ENCODE assay signal across 22 cellular contexts in the genomic region with DNA sequence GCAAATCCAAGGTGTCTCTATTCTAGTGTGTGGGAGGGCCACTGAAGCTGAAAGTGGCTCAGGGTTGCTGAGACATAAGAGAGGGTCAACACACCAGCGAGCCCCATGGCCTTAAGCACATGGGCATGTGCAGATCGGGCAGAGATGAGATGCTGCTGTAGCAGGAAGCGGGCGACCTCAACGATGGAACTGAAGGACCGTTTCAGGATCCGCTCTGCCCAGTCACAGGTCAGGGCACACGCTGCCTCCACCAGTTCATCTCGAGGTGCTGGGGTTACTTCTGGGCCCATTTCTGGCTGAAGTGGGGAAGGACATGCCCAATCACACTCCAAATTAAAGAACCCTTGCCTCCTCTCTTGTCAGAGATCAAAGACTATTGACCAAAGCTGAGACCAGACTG. TPM values are rescaled to one million over a fixed set of nuclear protein-coding genes. Genes with fewer than 3 reads are reported as not detected.
DNase-seq lines count a peak whose midpoint lies in the region; ATAC-seq and TF ChIP-seq lines count a peak whose summit lies in the region.
"Had no signal": no experiment of that assay in that cellular context is flagged by ENCODE, and none has a peak within 500 bp of the region (broad histone marks: within the 10 kb centered on the region; RNA-seq: fewer than 3 reads in every experiment).

No MANE protein-coding gene starts in this region.

- DNase-seq in activated T-cell treated with anti-CD3 and anti-CD28 coated beads, Interleukin-2, amount 50 U/mL, for 24 hours = no peak
- DNase-seq in activated T-cell treated with anti-CD3 and anti-CD28 coated beads for 4 hours (no peak), endothelial cell (ENCODE audit: low spot score) (no peak), kidney glomerular epithelial cell (lab: John Stamatoyannopoulos, UW) (no peak), NCI-H1105 treated with DMSO at 0.1 percent for 48 hours (lab: John Stamatoyannopoulos, UW) (no peak), Ammon's horn (ENCODE audit: low spot score) (no peak)
- DNase-seq in activated CD4-positive, alpha-beta memory T cell treated with anti-CD3 and anti-CD28 coated beads for 36 hours = no peak
- DNase-seq: activated T-cell treated with anti-CD3 and anti-CD28 coated beads, Interleukin-2, amount 50 U/mL, for 4 hours; brain microvascular endothelial cell; colonic mucosa; endodermal cell; GDM1; IMR-90; kidney; NCI-H1417 treated with DMSO at 0.1 percent for 48 hours; PC-9; right lobe of liver; SHP77 treated with DMSO at 0.1 percent for 48 hours; upper lobe of left lung had no signal

- intact Hi-C loops in activated CD4-positive, alpha-beta memory T cell treated with anti-CD3 and anti-CD28 coated beads for 36 hours (cut with micrococcal nuclease) = loop anchor here (10.0 kb wide), 1 partner anchor 421 kb away; a partner anchor contains a TSS

- no peaks in the 10 kb centered on the region for H3K27me3 Mint-ChIP-seq in activated T-cell treated with anti-CD3 and anti-CD28 coated beads, Interleukin-2, amount 50 U/mL, for 24 hours
- no peaks in the 10 kb centered on the region for H3K27me3 Mint-ChIP-seq in activated CD4-positive, alpha-beta memory T cell treated with anti-CD3 and anti-CD28 coated beads for 36 hours
- H3K27me3 Mint-ChIP-seq in endothelial cell (ENCODE audit: unreplicated experiment) = peaks cover 15% of the 10 kb centered on the region
- no peaks in the 10 kb centered on the region for H3K27me3 Mint-ChIP-seq in stimulated activated memory B cell treated with anti-CD40 and anti-IgM and Interleukin-4, amounts not matched to agents 10 μg/mL and 1 μg/mL and 100 μg/mL, for 72 hours

- H3K4me3 Mint-ChIP-seq in activated T-cell treated with anti-CD3 and anti-CD28 coated beads, Interleukin-2, amount 50 U/mL, for 24 hours = no peak overlapping the region
- no peak overlapping the region for H3K4me3 Mint-ChIP-seq in activated CD4-positive, alpha-beta memory T cell treated with anti-CD3 and anti-CD28 coated beads for 36 hours
- H3K4me3 Mint-ChIP-seq in endothelial cell (ENCODE audit: unreplicated experiment) = peak overlapping the region; percentile 12
- H3K4me3 Mint-ChIP-seq in stimulated activated memory B cell treated with anti-CD40 and anti-IgM and Interleukin-4, amounts not matched to agents 10 μg/mL and 1 μg/mL and 100 μg/mL, for 72 hours = no peak overlapping the region
- H3K4me3 Mint-ChIP-seq: activated T-cell treated with anti-CD3 and anti-CD28 coated beads, Interleukin-2, amount 50 U/mL, for 4 hours; endodermal cell had no signal

- no peak for TF ChIP-seq CTCF in endothelial cell (IDR thresholded peaks at IDR 0.05; ENCODE audit: unreplicated experiment)

- CTCF ChIA-PET in activated CD4-positive, alpha-beta memory T cell treated with anti-CD3 and anti-CD28 coated beads for 36 hours (lab: Charles Lee) = interaction anchor here (0.6 to 6.2 kb wide), 5 partner anchors 10 to 318 kb away, joined by 3 to 88 read pairs (median 6); no protein-coding TSS in a partner anchor

- POLR2A ChIA-PET in activated CD4-positive, alpha-beta memory T cell treated with anti-CD3 and anti-CD28 coated beads for 36 hours (lab: Charles Lee) = interaction anchor here (1.8 kb wide), 1 partner anchor 32 kb away, joined by 5 read pairs; no protein-coding TSS in a partner anchor

- peak overlapping the region; percentile 81 for H3K27ac Mint-ChIP-seq in activated T-cell treated with anti-CD3 and anti-CD28 coated beads, Interleukin-2, amount 50 U/mL, for 24 hours
- peak overlapping the region; percentile 55 for H3K27ac Mint-ChIP-seq in activated CD4-positive, alpha-beta memory T cell treated with anti-CD3 and anti-CD28 coated beads for 36 hours
- H3K27ac Mint-ChIP-seq in endothelial cell (ENCODE audit: unreplicated experiment) = no peak overlapping the region
- H3K27ac Mint-ChIP-seq in stimulated activated memory B cell treated with anti-CD40 and anti-IgM and Interleukin-4, amounts not matched to agents 10 μg/mL and 1 μg/mL and 100 μg/mL, for 72 hours = peak overlapping the region; percentile 99

- H3K9me3 Mint-ChIP-seq in activated T-cell treated with anti-CD3 and anti-CD28 coated beads, Interleukin-2, amount 50 U/mL, for 24 hours = no peaks in the 10 kb centered on the region
- H3K9me3 Mint-ChIP-seq in activated CD4-positive, alpha-beta memory T cell treated with anti-CD3 and anti-CD28 coated beads for 36 hours = no peaks in the 10 kb centered on the region
- H3K9me3 Mint-ChIP-seq in endothelial cell (ENCODE audit: unreplicated experiment) = no peaks in the 10 kb centered on the region
- H3K9me3 Mint-ChIP-seq in stimulated activated memory B cell treated with anti-CD40 and anti-IgM and Interleukin-4, amounts not matched to agents 10 μg/mL and 1 μg/mL and 100 μg/mL, for 72 hours = no peaks in the 10 kb centered on the region
- H3K9me3 Mint-ChIP-seq: activated T-cell treated with anti-CD3 and anti-CD28 coated beads, Interleukin-2, amount 50 U/mL, for 4 hours; endodermal cell had no signal

- no peak for ATAC-seq in stimulated activated memory B cell treated with anti-CD40 and anti-IgM and Interleukin-4, amounts not matched to agents 10 μg/mL and 1 μg/mL and 100 μg/mL, for 72 hours
- ATAC-seq: activated T-cell treated with anti-CD3 and anti-CD28 coated beads, Interleukin-2, amount 50 U/mL, for 4 hours; gastroesophageal sphincter; HCT116; right lobe of liver had no signal

- peaks cover 44% of the 10 kb centered on the region for H3K4me1 Mint-ChIP-seq in activated T-cell treated with anti-CD3 and anti-CD28 coated beads, Interleukin-2, amount 50 U/mL, for 24 hours (ENCODE audit: low read depth)
- peaks cover 40% of the 10 kb centered on the region for H3K4me1 Mint-ChIP-seq in activated CD4-positive, alpha-beta memory T cell treated with anti-CD3 and anti-CD28 coated beads for 36 hours (ENCODE audit: low read depth)
- peaks cover 44% of the 10 kb centered on the region for H3K4me1 Mint-ChIP-seq in endothelial cell (ENCODE audit: unreplicated experiment)
- H3K4me1 Mint-ChIP-seq in stimulated activated memory B cell treated with anti-CD40 and anti-IgM and Interleukin-4, amounts not matched to agents 10 μg/mL and 1 μg/mL and 100 μg/mL, for 72 hours = peaks cover 71% of the 10 kb centered on the region

- peaks cover 48% of the 10 kb centered on the region for H3K36me3 Mint-ChIP-seq in activated T-cell treated with anti-CD3 and anti-CD28 coated beads, Interleukin-2, amount 50 U/mL, for 24 hours (ENCODE audit: low read depth)
- H3K36me3 Mint-ChIP-seq in activated CD4-positive, alpha-beta memory T cell treated with anti-CD3 and anti-CD28 coated beads for 36 hours = peaks cover 12% of the 10 kb centered on the region
- peaks cover 33% of the 10 kb centered on the region for H3K36me3 Mint-ChIP-seq in endothelial cell (ENCODE audit: low read depth, unreplicated experiment)
- peaks cover 45% of the 10 kb centered on the region for H3K36me3 Mint-ChIP-seq in stimulated activated memory B cell treated with anti-CD40 and anti-IgM and Interleukin-4, amounts not matched to agents 10 μg/mL and 1 μg/mL and 100 μg/mL, for 72 hours

RNA-seq across cellular contexts. Expression of a gene that starts 3.5 kb away (rescaled TPM):
- 10 to 100 TPM; 64.7 to 68.7 TPM for total RNA-seq in activated CD4-positive, alpha-beta memory T cell treated with anti-CD3 and anti-CD28 coated beads for 36 hours
- 51.6 TPM for total RNA-seq in endothelial cell (ENCODE audit: unreplicated experiment)

RNA-seq across cellular contexts. Expression of a gene that starts 16.4 kb away (rescaled TPM):
- 10 to 100 TPM; 54.7 to 62.9 TPM for total RNA-seq in activated CD4-positive, alpha-beta memory T cell treated with anti-CD3 and anti-CD28 coated beads for 36 hours
- total RNA-seq in endothelial cell (ENCODE audit: unreplicated experiment) = 50.3 TPM

RNA-seq across cellular contexts. Expression of a gene that starts 28.9 kb away (rescaled TPM):
- total RNA-seq in activated CD4-positive, alpha-beta memory T cell treated with anti-CD3 and anti-CD28 coated beads for 36 hours = not detected
- total RNA-seq in endothelial cell (ENCODE audit: unreplicated experiment) = 15.6 TPM

RNA-seq across cellular contexts. Expression of a gene that starts 55.8 kb away (rescaled TPM):
- 100 to 1,000 TPM; 352 to 355 TPM for total RNA-seq in activated CD4-positive, alpha-beta memory T cell treated with anti-CD3 and anti-CD28 coated beads for 36 hours
- total RNA-seq in endothelial cell (ENCODE audit: unreplicated experiment) = 322 TPM

Comparison
In these comparisons a context has a peak if more than half of its experiments do, and no peak if none do; other contexts are left out.
1. RNA of a gene that starts 28.9 kb away (total RNA-seq): 15.6 TPM in endothelial cell (single experiment); not detected in activated CD4-positive, alpha-beta memory T cell treated with anti-CD3 and anti-CD28 coated beads for 36 hours; every median in the first group is over 10 times any median in the second.